22 cellular contexts compared by ENCODE assay signal in genomic region chr7:98355250-98355538, GRCh38. TPM values are rescaled to one million over a fixed set of nuclear protein-coding genes. Genes with fewer than 3 reads are reported as not detected.
DNase-seq lines count a peak whose midpoint lies in the region; ATAC-seq and TF ChIP-seq lines count a peak whose summit lies in the region.
"Had no signal": no experiment of that assay in that cellular context is flagged by ENCODE, and none has a peak within 500 bp of the region (broad histone marks: within the 10 kb centered on the region; RNA-seq: fewer than 3 reads in every experiment).

No MANE protein-coding gene starts in this region.

- H3K56ac ChIP-seq in IMR-90 (ENCODE audit: extremely low read depth, insufficient read depth, low read length): no peak overlapping the region

- peak overlapping the region; percentile 84 for H4K91ac ChIP-seq in IMR-90 (ENCODE audit: insufficient read depth, low read depth, low read length)

- intact Hi-C loops in IMR-90 (cut with micrococcal nuclease) (no loop called here), colonic mucosa (cut with DNase I) (no loop called here)

- TF ChIP-seq CTCF in IMR-90 (conservative IDR thresholded peaks at IDR 0.05; ENCODE audit: low read depth, low read length): no peak
- no peak for TF ChIP-seq CTCF in colonic mucosa (IDR thresholded peaks at IDR 0.05)

- peak overlapping the region; percentile 98 for H2BK20ac ChIP-seq in IMR-90 (ENCODE audit: low read depth, low read length)

- H3K9me1 ChIP-seq in IMR-90 (ENCODE audit: insufficient read depth, low read length): peaks cover 10% of the 10 kb centered on the region

- H2AK9ac ChIP-seq in IMR-90 (replicated peaks; ENCODE audit: low read depth, low read length, poor library complexity): peak overlapping the region; percentile 93

- peak overlapping the region; percentile 87 for H2AFZ ChIP-seq in IMR-90 (replicated peaks; ENCODE audit: low read length, poor library complexity)

- H2BK120ac ChIP-seq in IMR-90 (ENCODE audit: low read depth, low read length): peak overlapping the region; percentile 96

- H3K79me1 ChIP-seq in IMR-90 (ENCODE audit: low read depth in 1 of 2, low read length in 2 of 2): peaks cover 8 to 23% of the 10 kb centered on the region in 2 experiments; a peak in 3 of 4 replicates

- H3K27me3 ChIP-seq in IMR-90 (ENCODE audit: control insufficient read depth, insufficient read depth, low read length): no peaks in the 10 kb centered on the region
- no peaks in the 10 kb centered on the region for H3K27me3 ChIP-seq in colonic mucosa

- no peak for TF ChIP-seq RAD21 in IMR-90 (IDR thresholded peaks at IDR 0.05; ENCODE audit: low read length)

- H3K23ac ChIP-seq in IMR-90 (ENCODE audit: low read depth, low read length): peak overlapping the region; percentile 77

- peak overlapping the region; percentile 98 for H2AK5ac ChIP-seq in IMR-90 (ENCODE audit: low read depth, low read length)

- H3K9me3 ChIP-seq in IMR-90 (ENCODE audit: control insufficient read depth, insufficient read depth, low read length) (no peaks in the 10 kb centered on the region), colonic mucosa (no peaks in the 10 kb centered on the region)

- DNase-seq in IMR-90 (no peak), colonic mucosa (no peak), mesenteric fat pad (ENCODE audit: low spot score) (peak; percentile 75), cortex of kidney (lab: John Stamatoyannopoulos, UW) (no peak), NOMO-1 treated with dmso at 0.1 percent for 144 hours (lab: John Stamatoyannopoulos, UW; ENCODE audit: unreplicated experiment) (no peak)
- DNase-seq in activated naive CD4-positive, alpha-beta T cell treated with anti-CD3 and anti-CD28 coated beads, Interleukin-2, amount 50 U/mL, for 16 hours: no peak
- DNase-seq: activated CD4-positive, alpha-beta T cell treated with anti-CD3 and anti-CD28 coated beads, Interleukin-2, amount 50 U/mL, for 48 hours; activated naive CD4-positive, alpha-beta T cell; activated T-cell treated with anti-CD3 and anti-CD28 coated beads for 4 hours; amygdala; caudate nucleus; effector CD8-positive, alpha-beta T cell; head of caudate nucleus; Kasumi-1; NCI-H1105; NCI-H2081; NCI-H446 treated with DMSO at 0.1 percent for 48 hours; NK-92 treated with Interleukin-12 subunit alpha and Interleukin-12 subunit beta, amount 100 ng/mL, for 24 hours; SHP77; stimulated activated CD4-positive, alpha-beta T cell treated with anti-CD3 and anti-CD28 coated beads, Interleukin-12 subunit alpha, Interleukin-12 subunit beta, amount 100 ng/mL, for 4 hours; stimulated activated CD8-positive, alpha-beta memory T cell treated with anti-CD3 and anti-CD28 coated beads, Interleukin-4, amount 100 ng/mL, for 48 hours had no signal

- H2BK5ac ChIP-seq in IMR-90 (ENCODE audit: low read depth, low read length, poor library complexity, severe bottlenecking): peak overlapping the region; percentile 78

- no peak for ATAC-seq in IMR-90 (ENCODE audit: low read depth)

- no peaks in the 10 kb centered on the region for H4K20me1 ChIP-seq in IMR-90 (ENCODE audit: insufficient read depth, low read length)

- no peaks in the 10 kb centered on the region for H3K36me3 ChIP-seq in IMR-90 (ENCODE audit: control insufficient read depth, insufficient read depth, low read length)
- H3K36me3 ChIP-seq in colonic mucosa: no peaks in the 10 kb centered on the region
- no peaks in the 10 kb centered on the region for H3K36me3 ChIP-seq in urinary bladder (ENCODE audit: insufficient read depth)

- H3K4ac ChIP-seq in IMR-90 (ENCODE audit: low read depth, low read length): peak overlapping the region; percentile 95

- POLR2A ChIA-PET in IMR-90 (lab: Charles Lee; ENCODE audit: unreplicated experiment): no interaction called here

- WGBS in IMR-90 (ENCODE audit: extremely low coverage in 2 of 2, insufficient read length in 1 of 2), 2 experiments: no CpG with 5 or more reads among the region's 6 CpGs
- 92% methylated on average over 6 of the region's 6 CpGs for WGBS in urinary bladder

- CTCF ChIA-PET in IMR-90 (lab: Yijun Ruan, JAX): interaction anchor here (0.6 kb wide), 1 partner anchor 253 kb away, joined by 3 read pairs; no protein-coding TSS in a partner anchor

- H2BK15ac ChIP-seq in IMR-90 (ENCODE audit: low read depth, low read length): peak overlapping the region; percentile 93; the same call in 2 of the 3 replicates

- H3K4me1 ChIP-seq in IMR-90 (ENCODE audit: control insufficient read depth, insufficient read depth, low read length) (peaks cover 14% of the 10 kb centered on the region), colonic mucosa (peaks cover 12% of the 10 kb centered on the region), urinary bladder (ENCODE audit: insufficient read depth) (no peaks in the 10 kb centered on the region)

- no peak overlapping the region; the same call in 1 of the 2 replicates for H3K18ac ChIP-seq in IMR-90 (ENCODE audit: low read depth, low read length)

- no peak for TF ChIP-seq POLR2A in IMR-90 (IDR thresholded peaks at IDR 0.05; ENCODE audit: low read depth, low read length)

- dilution Hi-C loops in IMR-90 (cut with HindIII; ENCODE audit: low sequenced_read_pairs, unreplicated experiment): no loop called here

- in situ Hi-C loops in IMR-90 (cut with MboI; ENCODE audit: low sequenced_read_pairs): no loop called here

- peak overlapping the region; percentile 8; the same call in 1 of the 2 replicates for H4K5ac ChIP-seq in IMR-90 (ENCODE audit: low read depth, low read length)

- H3K4me2 ChIP-seq in IMR-90 (ENCODE audit: low read depth, low read length): no peak overlapping the region

- H4K8ac ChIP-seq in IMR-90 (ENCODE audit: low read depth in 2 of 2, low read length in 2 of 2): peak overlapping the region; percentile 32 to 90; a peak in 3 of 4 replicates

- H3K4me3 ChIP-seq in IMR-90 (ENCODE audit: insufficient read depth, low read depth, low read length) (no peak overlapping the region), colonic mucosa (no peak overlapping the region), urinary bladder (ENCODE audit: low read depth, low read length) (no peak overlapping the region)

- no TSS peak for BruUV-seq in IMR-90 (replicated peaks; lab: Mats Ljungman, UMichigan)

- H3K27ac ChIP-seq in IMR-90 (ENCODE audit: insufficient read depth, low read length): no peak overlapping the region
- H3K27ac ChIP-seq in colonic mucosa: peak overlapping the region; percentile 78
- H3K27ac ChIP-seq in urinary bladder (ENCODE audit: low read depth): peak overlapping the region; percentile 25

- peak overlapping the region; percentile 89 for H3K14ac ChIP-seq in IMR-90 (replicated peaks; ENCODE audit: low read depth, low read length)

- H3K9ac ChIP-seq in IMR-90 (ENCODE audit: low read depth, low read length): no peak overlapping the region
- H3K9ac ChIP-seq in colonic mucosa (ENCODE audit: low read depth in 2 of 2, low read length in 2 of 2): peak overlapping the region in 1 of 2 donors; percentile 78

TF ChIP-seq in IMR-90, 13 proteins besides CTCF, POLR2A, EP300 and RAD21:
- TF ChIP-seq RFX5 (IDR thresholded peaks at IDR 0.05; ENCODE audit: low read depth, low read length) (no peak), MXI1 (IDR thresholded peaks at IDR 0.05; ENCODE audit: borderline replicate concordance, low read depth, low read length) (no peak), USF2 (IDR thresholded peaks at IDR 0.05; ENCODE audit: low read depth, low read length) (no peak), FOS (IDR thresholded peaks at IDR 0.05; ENCODE audit: low read depth, low read length) (no peak), CHD1 (IDR thresholded peaks at IDR 0.05; ENCODE audit: low read depth, low read length) (no peak)

RNA-seq across cellular contexts. Expression of gene BAIAP2L1, which starts 45.7 kb away (rescaled TPM):
- 2.2 TPM in 2 replicates for total RNA-seq in IMR-90 (2012; rRNA removed)
- polyA plus RNA-seq in IMR-90 (2012; rRNA removed): 5.8 and 6.0 TPM in 2 replicates
- 4.7 and 5.4 TPM in 2 replicates for polyA plus RNA-seq in IMR-90 (2012; cell fraction: cytosol; rRNA removed)
- polyA plus RNA-seq in IMR-90 (2012; cell fraction: nucleus; rRNA removed; ENCODE audit: low replicate concordance): 6.3 and 8.4 TPM in 2 replicates
- 10 to 100 TPM; 63.9 to 66.2 TPM for total RNA-seq in colonic mucosa
- 4.6 TPM for total RNA-seq in mesenteric fat pad
- 4.9 TPM for total RNA-seq in urinary bladder
- polyA plus RNA-seq in urinary bladder: 3.7 TPM

Comparison
In these comparisons a context has a peak if more than half of its experiments do, and no peak if none do; other contexts are left out.
1. RNA of gene BAIAP2L1, which starts 45.7 kb away (total RNA-seq): 63.9 to 66.2 TPM in colonic mucosa; 4.9 TPM in urinary bladder (single experiment), 4.6 TPM in mesenteric fat pad (single experiment) and 2.2 TPM in IMR-90; every median in the first group is over 10 times any median in the second.